Comparison of ENCODE assay signal across 17 cellular contexts in genomic region chr16:20844054-20844453, GRCh38. TPM values are rescaled to one million over a fixed set of nuclear protein-coding genes. Genes with fewer than 3 reads are reported as not detected.
A peak's percentile ranks its signal among the peaks of the same experiment; 100 is the strongest.
DNase-seq lines count a peak whose midpoint lies in the region; ATAC-seq and TF ChIP-seq lines count a peak whose summit lies in the region.
"Had no signal": no experiment of that assay in that cellular context is flagged by ENCODE, and none has a peak within 500 bp of the region (broad histone marks: within the 10 kb centered on the region; RNA-seq: fewer than 3 reads in every experiment).

No MANE protein-coding gene starts in this region.

- no peak for ATAC-seq in natural killer cell treated with Interleukin-12 subunit alpha and Interleukin-12 subunit beta and Interleukin-15 and Interleukin-18, amount 100 ng/mL, for 72 hours
- no peak for ATAC-seq in HG03469 (IDR thresholded peaks at IDR 0.05; ENCODE audit: unreplicated experiment)
- ATAC-seq: HCT116 had no signal

- no peak for DNase-seq in activated CD4-positive, alpha-beta T cell treated with anti-CD3 and anti-CD28 coated beads, Interleukin-2, amount 10 ng/mL, durations not matched to agents 7 days and 5 days
- no peak for DNase-seq in activated CD4-positive, alpha-beta T cell treated with anti-CD3 and anti-CD28 coated beads, Interleukin-2, amount 50 U/mL, for 48 hours
- peak; percentile 87 for DNase-seq in Jurkat, Clone E6-1 (ENCODE audit: low read depth, low spot score)
- no peak for DNase-seq in natural killer cell treated with Interleukin-12 subunit alpha and Interleukin-12 subunit beta and Interleukin-15 and Interleukin-18, amount 100 ng/mL, for 72 hours (ENCODE audit: low spot score)
- DNase-seq in nephron progenitor cell, result no peak
- no peak for DNase-seq in mesenchymal stem cell
- DNase-seq: BE2C; dorsolateral prefrontal cortex; naive B cell; NCI-H146; NCI-H2171; SIG-M5; stimulated activated CD4-positive, alpha-beta T cell treated with anti-CD3 and anti-CD28 coated beads, Interleukin-2, amount 100 ng/mL, for 48 hours had no signal

- no peak overlapping the region for H3K4ac ChIP-seq in mesenchymal stem cell (ENCODE audit: low read depth in 1 of 2, low read length in 2 of 2)

- no peak overlapping the region for H4K91ac ChIP-seq in mesenchymal stem cell (ENCODE audit: low read length)

- TF ChIP-seq CTCF in nephron progenitor cell (IDR thresholded peaks at IDR 0.05), result no peak

- H3K27me3 Mint-ChIP-seq in activated CD4-positive, alpha-beta T cell treated with anti-CD3 and anti-CD28 coated beads, Interleukin-2, amount 10 ng/mL, durations not matched to agents 7 days and 5 days, result no peaks in the 10 kb centered on the region
- no peaks in the 10 kb centered on the region for H3K27me3 Mint-ChIP-seq in activated naive CD8-positive, alpha-beta T cell
- no peaks in the 10 kb centered on the region for H3K27me3 Mint-ChIP-seq in natural killer cell treated with Interleukin-12 subunit alpha and Interleukin-12 subunit beta and Interleukin-15 and Interleukin-18, amount 100 ng/mL, for 72 hours
- no peaks in the 10 kb centered on the region for H3K27me3 Mint-ChIP-seq in nephron progenitor cell (ENCODE audit: low read depth, poor library complexity)
- H3K27me3 Mint-ChIP-seq: naive B cell had no signal

- no peaks in the 10 kb centered on the region for H3K9me3 ChIP-seq in mesenchymal stem cell (ENCODE audit: control insufficient read depth, low read length)
- H3K9me3 ChIP-seq: BE2C, prostate gland had no signal

- no peak overlapping the region for H2BK120ac ChIP-seq in mesenchymal stem cell (ENCODE audit: low read depth, low read length)

- H3K27ac Mint-ChIP-seq in activated CD4-positive, alpha-beta T cell treated with anti-CD3 and anti-CD28 coated beads, Interleukin-2, amount 10 ng/mL, durations not matched to agents 7 days and 5 days, result peak overlapping the region; percentile 31
- H3K27ac Mint-ChIP-seq in activated naive CD8-positive, alpha-beta T cell, result peak overlapping the region; percentile 75
- H3K27ac Mint-ChIP-seq in natural killer cell treated with Interleukin-12 subunit alpha and Interleukin-12 subunit beta and Interleukin-15 and Interleukin-18, amount 100 ng/mL, for 72 hours, result peak overlapping the region; percentile 27 to 79
- no peak overlapping the region for H3K27ac Mint-ChIP-seq in nephron progenitor cell

- POLR2A ChIA-PET in activated CD4-positive, alpha-beta T cell treated with anti-CD3 and anti-CD28 coated beads, Interleukin-2, amount 10 ng/mL, durations not matched to agents 7 days and 5 days (lab: Charles Lee), result no interaction called here

- H2BK15ac ChIP-seq in mesenchymal stem cell (ENCODE audit: low read depth, poor library complexity, severe bottlenecking), result no peak overlapping the region

- H3K14ac ChIP-seq in mesenchymal stem cell (ENCODE audit: low read length in 2 of 2), result no peak overlapping the region

- no peak overlapping the region for H3K27ac ChIP-seq in mesenchymal stem cell (ENCODE audit: low read length, poor library complexity, severe bottlenecking)
- H3K27ac ChIP-seq: dorsolateral prefrontal cortex, prostate gland had no signal

- no peak overlapping the region for H3K4me2 ChIP-seq in mesenchymal stem cell (ENCODE audit: low read length, poor library complexity, severe bottlenecking)

- WGBS in mesenchymal stem cell, result 92% methylated on average over 2 of the region's 2 CpGs

- peaks cover 34% of the 10 kb centered on the region for H3K4me1 Mint-ChIP-seq in activated CD4-positive, alpha-beta T cell treated with anti-CD3 and anti-CD28 coated beads, Interleukin-2, amount 10 ng/mL, durations not matched to agents 7 days and 5 days
- H3K4me1 Mint-ChIP-seq in activated naive CD8-positive, alpha-beta T cell (ENCODE audit: low read depth), result peaks cover 25% of the 10 kb centered on the region
- H3K4me1 Mint-ChIP-seq in natural killer cell treated with Interleukin-12 subunit alpha and Interleukin-12 subunit beta and Interleukin-15 and Interleukin-18, amount 100 ng/mL, for 72 hours (ENCODE audit: low read depth in 2 of 2), result peaks cover 26 to 35% of the 10 kb centered on the region in 2 donors
- H3K4me1 Mint-ChIP-seq in nephron progenitor cell, result peaks cover 6% of the 10 kb centered on the region

- no peak overlapping the region for H2AK5ac ChIP-seq in mesenchymal stem cell (ENCODE audit: low read length, severe bottlenecking)

- H4K8ac ChIP-seq in mesenchymal stem cell (ENCODE audit: low read length), result no peak overlapping the region

- no peaks in the 10 kb centered on the region for H3K9me3 Mint-ChIP-seq in activated CD4-positive, alpha-beta T cell treated with anti-CD3 and anti-CD28 coated beads, Interleukin-2, amount 10 ng/mL, durations not matched to agents 7 days and 5 days
- no peaks in the 10 kb centered on the region for H3K9me3 Mint-ChIP-seq in activated naive CD8-positive, alpha-beta T cell (ENCODE audit: low read depth)
- H3K9me3 Mint-ChIP-seq in natural killer cell treated with Interleukin-12 subunit alpha and Interleukin-12 subunit beta and Interleukin-15 and Interleukin-18, amount 100 ng/mL, for 72 hours, result no peaks in the 10 kb centered on the region
- no peaks in the 10 kb centered on the region for H3K9me3 Mint-ChIP-seq in nephron progenitor cell
- H3K9me3 Mint-ChIP-seq: naive B cell had no signal

- H3K23ac ChIP-seq in mesenchymal stem cell (ENCODE audit: low read length in 2 of 2), result no peak overlapping the region

- H2AFZ ChIP-seq in mesenchymal stem cell (ENCODE audit: low read depth, low read length), result no peak overlapping the region

- H2BK12ac ChIP-seq in mesenchymal stem cell (ENCODE audit: low read length in 2 of 2), result no peak overlapping the region

- H3K4me3 Mint-ChIP-seq in activated CD4-positive, alpha-beta T cell treated with anti-CD3 and anti-CD28 coated beads, Interleukin-2, amount 10 ng/mL, durations not matched to agents 7 days and 5 days, result peak overlapping the region; percentile 13
- peak overlapping the region; percentile 23 for H3K4me3 Mint-ChIP-seq in activated naive CD8-positive, alpha-beta T cell
- H3K4me3 Mint-ChIP-seq in natural killer cell treated with Interleukin-12 subunit alpha and Interleukin-12 subunit beta and Interleukin-15 and Interleukin-18, amount 100 ng/mL, for 72 hours, result peak overlapping the region; percentile 16
- no peak overlapping the region for H3K4me3 Mint-ChIP-seq in nephron progenitor cell
- H3K4me3 Mint-ChIP-seq: naive B cell had no signal

- H3K36me3 Mint-ChIP-seq in activated CD4-positive, alpha-beta T cell treated with anti-CD3 and anti-CD28 coated beads, Interleukin-2, amount 10 ng/mL, durations not matched to agents 7 days and 5 days (ENCODE audit: low read depth), result peaks cover 27% of the 10 kb centered on the region
- no peaks in the 10 kb centered on the region for H3K36me3 Mint-ChIP-seq in activated naive CD8-positive, alpha-beta T cell
- no peaks in the 10 kb centered on the region for H3K36me3 Mint-ChIP-seq in natural killer cell treated with Interleukin-12 subunit alpha and Interleukin-12 subunit beta and Interleukin-15 and Interleukin-18, amount 100 ng/mL, for 72 hours
- peaks cover 40% of the 10 kb centered on the region for H3K36me3 Mint-ChIP-seq in nephron progenitor cell (ENCODE audit: low read depth)
- H3K36me3 Mint-ChIP-seq: naive B cell had no signal

- H3K36me3 ChIP-seq in mesenchymal stem cell (ENCODE audit: control insufficient read depth in 1 of 2, insufficient read depth in 2 of 2, low read depth in 1 of 2, low read length in 2 of 2), result peaks cover 2 to 49% of the 10 kb centered on the region in 2 experiments
- H3K36me3 ChIP-seq: prostate gland had no signal

- CTCF ChIA-PET in activated CD4-positive, alpha-beta T cell treated with anti-CD3 and anti-CD28 coated beads, Interleukin-2, amount 10 ng/mL, durations not matched to agents 7 days and 5 days (lab: Charles Lee), result interaction anchor here (0.7 kb wide), 1 partner anchor 249 kb away, joined by 3 read pairs; no protein-coding TSS in a partner anchor

- H3K4me1 ChIP-seq in mesenchymal stem cell (ENCODE audit: control insufficient read depth, insufficient read depth, low read depth, low read length), result no peaks in the 10 kb centered on the region
- H3K4me1 ChIP-seq: BE2C, prostate gland had no signal

- no peak overlapping the region for H3K18ac ChIP-seq in mesenchymal stem cell (ENCODE audit: low read depth in 1 of 2, low read length in 2 of 2)

- H2BK5ac ChIP-seq in mesenchymal stem cell (ENCODE audit: low read depth, low read length, poor library complexity, severe bottlenecking), result no peak overlapping the region

- H3K4me3 ChIP-seq in Jurkat, Clone E6-1 (ENCODE audit: low read length), result peak overlapping the region; percentile 5; the same call in 1 of the 2 replicates
- H3K4me3 ChIP-seq in mesenchymal stem cell (ENCODE audit: insufficient read depth in 1 of 2, low read depth in 1 of 2, low read length in 2 of 2), result no peak overlapping the region
- H3K4me3 ChIP-seq: dorsolateral prefrontal cortex, prostate gland had no signal

- H3K79me1 ChIP-seq in mesenchymal stem cell (replicated peaks; ENCODE audit: low read length, poor library complexity, severe bottlenecking), result no peaks in the 10 kb centered on the region

- H3K9ac ChIP-seq in mesenchymal stem cell (ENCODE audit: low read length), result no peak overlapping the region

- H3K27me3 ChIP-seq in mesenchymal stem cell (ENCODE audit: control insufficient read depth in 1 of 2, insufficient read depth in 1 of 2, low read length in 2 of 2), result no peaks in the 10 kb centered on the region
- H3K27me3 ChIP-seq: BE2C, dorsolateral prefrontal cortex had no signal

RNA-seq across cellular contexts. Expression of gene REXO5, which starts 37.7 kb away (rescaled TPM):
- 10 to 100 TPM in 1 of 2 experiments, 1 to 10 TPM in 1; 9.8 to 11.0 TPM for total RNA-seq in activated CD4-positive, alpha-beta T cell treated with anti-CD3 and anti-CD28 coated beads, Interleukin-2, amount 10 ng/mL, durations not matched to agents 7 days and 5 days
- polyA plus RNA-seq in Jurkat, Clone E6-1 (2012; ENCODE audit: insufficient read depth, insufficient read length), result not detected
- total RNA-seq in natural killer cell treated with Interleukin-12 subunit alpha and Interleukin-12 subunit beta and Interleukin-15 and Interleukin-18, amount 100 ng/mL, for 72 hours, result 10 to 100 TPM in 1 of 2 donors, 1 to 10 TPM in 1; 8.3 to 15.8 TPM
- polyA plus RNA-seq in mesenchymal stem cell (2013, experiment 1 of 2), result 0.88 TPM
- polyA plus RNA-seq in mesenchymal stem cell (2013, experiment 2 of 2), result 1.2 TPM

RNA-seq across cellular contexts. Expression of gene ERI2, which starts 37.8 kb away (rescaled TPM):
- total RNA-seq in activated CD4-positive, alpha-beta T cell treated with anti-CD3 and anti-CD28 coated beads, Interleukin-2, amount 10 ng/mL, durations not matched to agents 7 days and 5 days, result 10 to 100 TPM; 12.5 to 17.3 TPM
- polyA plus RNA-seq in Jurkat, Clone E6-1 (2012; ENCODE audit: insufficient read depth, insufficient read length), result not detected
- total RNA-seq in natural killer cell treated with Interleukin-12 subunit alpha and Interleukin-12 subunit beta and Interleukin-15 and Interleukin-18, amount 100 ng/mL, for 72 hours, result 10 to 100 TPM; 14.7 to 22.8 TPM
- polyA plus RNA-seq in mesenchymal stem cell (2013, experiment 1 of 2), result 5.4 TPM
- 5.5 TPM for polyA plus RNA-seq in mesenchymal stem cell (2013, experiment 2 of 2)

RNA-seq across cellular contexts. Expression of gene DCUN1D3, which starts 56.1 kb away (rescaled TPM):
- 10 to 100 TPM in 1 of 2 experiments, 1 to 10 TPM in 1; 9.9 to 10.8 TPM for total RNA-seq in activated CD4-positive, alpha-beta T cell treated with anti-CD3 and anti-CD28 coated beads, Interleukin-2, amount 10 ng/mL, durations not matched to agents 7 days and 5 days
- polyA plus RNA-seq in Jurkat, Clone E6-1 (2012; ENCODE audit: insufficient read depth, insufficient read length), result 2.1 TPM
- total RNA-seq in natural killer cell treated with Interleukin-12 subunit alpha and Interleukin-12 subunit beta and Interleukin-15 and Interleukin-18, amount 100 ng/mL, for 72 hours, result 10 to 100 TPM; 36.7 to 47.4 TPM
- polyA plus RNA-seq in mesenchymal stem cell (2013, experiment 1 of 2), result 7.9 TPM
- 8.2 TPM for polyA plus RNA-seq in mesenchymal stem cell (2013, experiment 2 of 2)

RNA-seq across cellular contexts. Expression of gene LYRM1, which starts 56.5 kb away (rescaled TPM):
- 10 to 100 TPM; 21.7 to 26.7 TPM for total RNA-seq in activated CD4-positive, alpha-beta T cell treated with anti-CD3 and anti-CD28 coated beads, Interleukin-2, amount 10 ng/mL, durations not matched to agents 7 days and 5 days
- polyA plus RNA-seq in Jurkat, Clone E6-1 (2012; ENCODE audit: insufficient read depth, insufficient read length), result 29.9 TPM
- total RNA-seq in natural killer cell treated with Interleukin-12 subunit alpha and Interleukin-12 subunit beta and Interleukin-15 and Interleukin-18, amount 100 ng/mL, for 72 hours, result 10 to 100 TPM; 39.0 to 52.2 TPM
- 17.2 TPM for polyA plus RNA-seq in mesenchymal stem cell (2013, experiment 1 of 2)
- polyA plus RNA-seq in mesenchymal stem cell (2013, experiment 2 of 2), result 14.6 TPM
